ENCODE assay signal across 19 cellular contexts in genomic region chr6:25038992-25039391, GRCh38.
DNase-seq lines count a peak whose midpoint lies in the region; ATAC-seq, FAIRE-seq and TF ChIP-seq lines count a peak whose summit lies in the region.
"Had no signal": no experiment of that assay in that cellular context is flagged by ENCODE, and none has a peak within 500 bp of the region (broad histone marks: within the 10 kb centered on the region; RNA-seq: fewer than 3 reads in every experiment).

No MANE protein-coding gene starts in this region.

- H4K20me1 ChIP-seq in Karpas-422 (ENCODE audit: insufficient read depth, low read depth, low read length): no peaks in the 10 kb centered on the region

- H3K36me3 Mint-ChIP-seq in activated T-cell treated with anti-CD3 and anti-CD28 coated beads, Interleukin-2, amount 50 U/mL, for 24 hours (ENCODE audit: low read depth): no peaks in the 10 kb centered on the region
- H3K36me3 Mint-ChIP-seq in activated CD8-positive, alpha-beta T cell treated with anti-CD3 and anti-CD28 coated beads, Interleukin-2, amount 10 ng/mL, durations not matched to agents 7 days and 5 days (ENCODE audit: low read depth): peaks cover 19% of the 10 kb centered on the region
- H3K36me3 Mint-ChIP-seq: neural progenitor cell had no signal

- no peak for TF ChIP-seq CTCF in spleen (IDR thresholded peaks at IDR 0.05 in 8 of 11, conservative IDR thresholded peaks at IDR 0.05 in 3 of 11)

- H3K4me1 ChIP-seq in Karpas-422 (ENCODE audit: low read length) (peaks cover 89% of the 10 kb centered on the region), spleen (peaks cover 18 to 98% (median 78%) of the 10 kb centered on the region in 6 donors)

- H3K79me2 ChIP-seq in Karpas-422 (ENCODE audit: low read length): peaks cover 84% of the 10 kb centered on the region

- no peak for DNase-seq in activated T-cell treated with anti-CD3 and anti-CD28 coated beads, Interleukin-2, amount 50 U/mL, for 24 hours
- DNase-seq in activated T-cell treated with anti-CD3 and anti-CD28 coated beads for 4 hours (no peak), Karpas-422 (no peak), spleen (no peak), NCI-H2227 (lab: John Stamatoyannopoulos, UW; ENCODE audit: unreplicated experiment) (no peak), frontal cortex (ENCODE audit: low spot score in 2 of 2) (no peak)
- DNase-seq in activated CD8-positive, alpha-beta T cell treated with anti-CD3 and anti-CD28 coated beads, Interleukin-2, amount 10 ng/mL, durations not matched to agents 7 days and 5 days: no peak
- DNase-seq: ACHN, caudate nucleus, foreskin fibroblast, MV-4-11, NCI-H2171, retina, Right ventricle myocardium superior, thyroid gland had no signal

- H3K9ac ChIP-seq in Karpas-422 (ENCODE audit: low read length): no peak overlapping the region
- H3K9ac ChIP-seq: neural progenitor cell had no signal

- H3K4me1 Mint-ChIP-seq in activated T-cell treated with anti-CD3 and anti-CD28 coated beads, Interleukin-2, amount 50 U/mL, for 24 hours (ENCODE audit: low read depth): peaks cover 87% of the 10 kb centered on the region
- H3K4me1 Mint-ChIP-seq in activated CD8-positive, alpha-beta T cell treated with anti-CD3 and anti-CD28 coated beads, Interleukin-2, amount 10 ng/mL, durations not matched to agents 7 days and 5 days (ENCODE audit: low read depth): peaks cover 89% of the 10 kb centered on the region

- H3K9me3 ChIP-seq in Karpas-422 (ENCODE audit: low read length): peaks cover 5% of the 10 kb centered on the region; the same call in 1 of the 2 replicates
- peaks cover 0 to 3% (median 0%) of the 10 kb centered on the region in 8 donors for H3K9me3 ChIP-seq in spleen
- H3K9me3 ChIP-seq: thyroid gland had no signal

- POLR2A ChIA-PET in activated CD8-positive, alpha-beta T cell treated with anti-CD3 and anti-CD28 coated beads, Interleukin-2, amount 10 ng/mL, durations not matched to agents 7 days and 5 days (lab: Charles Lee): interaction anchor here (1.3 to 2.5 kb wide), 2 partner anchors 11 to 12 kb away, joined by 3 to 15 read pairs; no protein-coding TSS in a partner anchor

- H3K27ac ChIP-seq in Karpas-422 (ENCODE audit: low read length) (peak overlapping the region; percentile 81), spleen (peak overlapping the region in 6 of 8 donors; percentile 1 to 88 (median 82))
- H3K27ac ChIP-seq: neural progenitor cell, thyroid gland had no signal

- H3K4me3 Mint-ChIP-seq in activated T-cell treated with anti-CD3 and anti-CD28 coated beads, Interleukin-2, amount 50 U/mL, for 24 hours: peak overlapping the region; percentile 79
- peak overlapping the region; percentile 92 for H3K4me3 Mint-ChIP-seq in activated CD8-positive, alpha-beta T cell treated with anti-CD3 and anti-CD28 coated beads, Interleukin-2, amount 10 ng/mL, durations not matched to agents 7 days and 5 days
- H3K4me3 Mint-ChIP-seq: neural progenitor cell had no signal

- H3K27me3 Mint-ChIP-seq in activated T-cell treated with anti-CD3 and anti-CD28 coated beads, Interleukin-2, amount 50 U/mL, for 24 hours: no peaks in the 10 kb centered on the region
- H3K27me3 Mint-ChIP-seq in activated CD8-positive, alpha-beta T cell treated with anti-CD3 and anti-CD28 coated beads, Interleukin-2, amount 10 ng/mL, durations not matched to agents 7 days and 5 days (ENCODE audit: low read depth): no peaks in the 10 kb centered on the region

- 24 to 30% (median 29%) methylated on average over 6 of the region's 6 CpGs for WGBS in spleen, 5 donors

- H2AFZ ChIP-seq in Karpas-422 (ENCODE audit: low read length): no peak overlapping the region
- H2AFZ ChIP-seq: neural progenitor cell had no signal

- no peaks in the 10 kb centered on the region for H3K9me2 ChIP-seq in Karpas-422 (replicated peaks; ENCODE audit: insufficient read depth, low read length)

- peak overlapping the region; percentile 80; the same call in 1 of the 2 replicates for H3K4me3 ChIP-seq in Karpas-422 (ENCODE audit: low read length)
- H3K4me3 ChIP-seq in spleen: peak overlapping the region in 3 of 8 donors; percentile 4 to 67 (median 45)
- H3K4me3 ChIP-seq: neural progenitor cell, thyroid gland had no signal

- no peak for FAIRE-seq in frontal cortex (lab: Jason Lieb, UNC)
- FAIRE-seq: D721Med, HTR-8/SVneo had no signal

- no peak for TF ChIP-seq POLR2A in spleen (IDR thresholded peaks at IDR 0.05)

- peaks cover 2% of the 10 kb centered on the region for H3K9me3 Mint-ChIP-seq in activated T-cell treated with anti-CD3 and anti-CD28 coated beads, Interleukin-2, amount 50 U/mL, for 24 hours
- H3K9me3 Mint-ChIP-seq in activated CD8-positive, alpha-beta T cell treated with anti-CD3 and anti-CD28 coated beads, Interleukin-2, amount 10 ng/mL, durations not matched to agents 7 days and 5 days (ENCODE audit: insufficient read depth): no peaks in the 10 kb centered on the region
- H3K9me3 Mint-ChIP-seq: neural progenitor cell had no signal

- intact Hi-C loops in spleen (cut with DNase I; ENCODE audit: low total_unique reads): no loop called here

- no peak for ATAC-seq in activated CD8-positive, alpha-beta T cell treated with anti-CD3 and anti-CD28 coated beads, Interleukin-2, amount 10 ng/mL, durations not matched to agents 7 days and 5 days
- no peak for ATAC-seq in GM21515 (IDR thresholded peaks at IDR 0.05; ENCODE audit: unreplicated experiment)

- H3K27ac Mint-ChIP-seq in activated T-cell treated with anti-CD3 and anti-CD28 coated beads, Interleukin-2, amount 50 U/mL, for 24 hours: peak overlapping the region; percentile 98
- peak overlapping the region; percentile 77 for H3K27ac Mint-ChIP-seq in activated CD8-positive, alpha-beta T cell treated with anti-CD3 and anti-CD28 coated beads, Interleukin-2, amount 10 ng/mL, durations not matched to agents 7 days and 5 days
- H3K27ac Mint-ChIP-seq: neural progenitor cell had no signal

- CTCF ChIA-PET in activated CD8-positive, alpha-beta T cell treated with anti-CD3 and anti-CD28 coated beads, Interleukin-2, amount 10 ng/mL, durations not matched to agents 7 days and 5 days (lab: Charles Lee): interaction anchor here (1.0 to 7.5 kb wide), 14 partner anchors 8 to 183 kb away, joined by 3 to 113 read pairs (median 7); no protein-coding TSS in a partner anchor

- peaks cover 18% of the 10 kb centered on the region for H3K36me3 ChIP-seq in Karpas-422 (ENCODE audit: insufficient read depth, low read length)
- no peaks in the 10 kb centered on the region for H3K36me3 ChIP-seq in spleen
- H3K36me3 ChIP-seq: neural progenitor cell, thyroid gland had no signal

- peak overlapping the region; percentile 82 for H3K4me2 ChIP-seq in Karpas-422 (ENCODE audit: low read depth, low read length, poor library complexity, severe bottlenecking)
- H3K4me2 ChIP-seq: neural progenitor cell had no signal

- H3K27me3 ChIP-seq in Karpas-422 (ENCODE audit: low read length) (no peaks in the 10 kb centered on the region), spleen (replicated peaks in 1 of 7) (no peaks in the 10 kb centered on the region)
- H3K27me3 ChIP-seq: neural progenitor cell, thyroid gland had no signal
